Comparison of ENCODE assay signal across 1 cellular context in the genomic region with DNA sequence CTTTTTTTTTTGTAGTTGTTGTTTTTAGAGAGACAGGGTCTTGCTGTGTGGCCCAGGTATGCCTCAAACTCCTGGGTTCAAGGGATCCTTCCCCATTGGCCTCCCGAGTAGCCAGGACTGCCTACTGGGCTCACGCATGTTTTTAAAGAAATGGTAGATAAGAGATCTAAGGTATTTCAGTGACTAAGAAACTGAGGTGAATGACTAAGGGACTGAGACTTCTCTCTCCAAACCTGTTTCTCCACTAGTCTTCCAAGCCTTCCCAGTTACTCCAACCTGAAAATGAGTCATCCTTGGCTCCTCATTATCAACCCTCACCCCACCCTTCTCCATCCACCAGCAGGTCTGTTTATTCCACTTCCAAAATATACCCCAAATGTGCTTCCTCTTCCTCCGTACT. TPM values are rescaled to one million over a fixed set of nuclear protein-coding genes. Genes with fewer than 3 reads are reported as not detected.
"Had no signal": no experiment of that assay in that cellular context is flagged by ENCODE, and none has a peak within 500 bp of the region (broad histone marks: within the 10 kb centered on the region; RNA-seq: fewer than 3 reads in every experiment).

No MANE protein-coding gene starts in this region.

RNA-seq across cellular contexts. Expression of gene FANK1, which starts 4.6 kb away (rescaled TPM):
- polyA plus RNA-seq: naive thymus-derived CD8-positive, alpha-beta T cell had no signal
